26 cellular contexts compared by ENCODE assay signal in genomic region chr5:75185763-75186162, GRCh38.
"Had no signal": no experiment of that assay in that cellular context is flagged by ENCODE, and none has a peak within 500 bp of the region (broad histone marks: within the 10 kb centered on the region; RNA-seq: fewer than 3 reads in every experiment).

No MANE protein-coding gene starts in this region.

- FAIRE-seq: endometrium had no signal

- H2AFZ ChIP-seq: parathyroid adenoma had no signal

- H3K27me3 Mint-ChIP-seq: type B pancreatic cell had no signal

- ATAC-seq: gastrocnemius medialis; heart right ventricle; lower lobe of right lung; right lobe of liver; stimulated activated effector memory CD8-positive, alpha-beta T cell treated with anti-CD3 and anti-CD28 coated beads, Interleukin-12 subunit alpha, Interleukin-12 subunit beta, amount 100 ng/mL, for 72 hours; stimulated activated naive CD8-positive, alpha-beta T cell treated with anti-CD3 and anti-CD28 coated beads, Interleukin-15, Interleukin-2, amounts not matched to agents 100 U/mL and 50 U/mL, for 24 hours had no signal

- H3K4me3 ChIP-seq: esophagus muscularis mucosa, gastrocnemius medialis, heart right ventricle, left ventricle myocardium inferior, lower lobe of right lung, prostate gland, right lobe of liver, suprapubic skin, thyroid gland, uterus had no signal

- H3K27ac ChIP-seq: epithelial cell of prostate, esophagus muscularis mucosa, gastrocnemius medialis, heart right ventricle, left ventricle myocardium inferior, lower lobe of right lung, parathyroid adenoma, prostate gland, right lobe of liver, suprapubic skin, thyroid gland, uterus had no signal

- DNase-seq: effector memory CD4-positive, alpha-beta T cell; gastrocnemius medialis; heart right ventricle; hypothalamus; islet precursor cell; left ventricle myocardium inferior; lower lobe of right lung; mesenchymal stem cell; naive B cell; occipital lobe; retina; right lobe of liver; stimulated activated CD4-positive, alpha-beta T cell treated with anti-CD3 and anti-CD28 coated beads, Interleukin-4, amount 100 ng/mL, for 1 hour; stimulated activated CD8-positive, alpha-beta memory T cell treated with anti-CD3 and anti-CD28 coated beads, Interleukin-4, amount 100 ng/mL, for 48 hours; stimulated activated naive CD8-positive, alpha-beta T cell treated with anti-CD3 and anti-CD28 coated beads, Interleukin-15, Interleukin-2, amounts not matched to agents 100 U/mL and 50 U/mL, for 24 hours; thyroid gland; uterus had no signal

- H3K27ac Mint-ChIP-seq: naive B cell; nephron; stimulated activated effector memory CD8-positive, alpha-beta T cell treated with anti-CD3 and anti-CD28 coated beads, Interleukin-12 subunit alpha, Interleukin-12 subunit beta, amount 100 ng/mL, for 72 hours; type B pancreatic cell had no signal

- H3K9ac ChIP-seq: parathyroid adenoma had no signal

- H3K4me1 Mint-ChIP-seq: naive B cell, nephron had no signal

- H3K4me3 Mint-ChIP-seq: naive B cell; nephron; stimulated activated effector memory CD8-positive, alpha-beta T cell treated with anti-CD3 and anti-CD28 coated beads, Interleukin-12 subunit alpha, Interleukin-12 subunit beta, amount 100 ng/mL, for 72 hours; type B pancreatic cell had no signal

- H3K4me1 ChIP-seq: esophagus muscularis mucosa, gastrocnemius medialis, heart right ventricle, left ventricle myocardium inferior, lower lobe of right lung, parathyroid adenoma, prostate gland, right lobe of liver, suprapubic skin, thyroid gland, uterus had no signal

- H3K36me3 ChIP-seq: esophagus muscularis mucosa, gastrocnemius medialis, heart right ventricle, left ventricle myocardium inferior, lower lobe of right lung, prostate gland, right lobe of liver, suprapubic skin, thyroid gland, uterus had no signal

- H3K36me3 Mint-ChIP-seq: naive B cell; stimulated activated effector memory CD8-positive, alpha-beta T cell treated with anti-CD3 and anti-CD28 coated beads, Interleukin-12 subunit alpha, Interleukin-12 subunit beta, amount 100 ng/mL, for 72 hours; type B pancreatic cell had no signal

- H3K79me2 ChIP-seq: parathyroid adenoma had no signal

- H3K27me3 ChIP-seq: esophagus muscularis mucosa, gastrocnemius medialis, heart right ventricle, right lobe of liver, suprapubic skin, thyroid gland, uterus had no signal

- H3K9me3 ChIP-seq: esophagus muscularis mucosa, gastrocnemius medialis, lower lobe of right lung, prostate gland, right lobe of liver, suprapubic skin, thyroid gland, uterus had no signal

- H3K9me3 Mint-ChIP-seq: stimulated activated effector memory CD8-positive, alpha-beta T cell treated with anti-CD3 and anti-CD28 coated beads, Interleukin-12 subunit alpha, Interleukin-12 subunit beta, amount 100 ng/mL, for 72 hours; type B pancreatic cell had no signal
